ENCODE assay signal across 24 cellular contexts in genomic region chr9:125147401-125147951, GRCh38.
"Had no signal": no experiment of that assay in that cellular context is flagged by ENCODE, and none has a peak within 500 bp of the region (broad histone marks: within the 10 kb centered on the region; RNA-seq: fewer than 3 reads in every experiment).

No MANE protein-coding gene starts in this region.

- H3K27ac Mint-ChIP-seq: activated CD4-positive, alpha-beta T cell treated with anti-CD3 and anti-CD28 coated beads, Interleukin-2, amount 10 ng/mL, durations not matched to agents 24 days and 14 days; activated CD8-positive, alpha-beta T cell treated with anti-CD3 and anti-CD28 coated beads, Interleukin-2, amount 10 ng/mL, durations not matched to agents 7 days and 5 days; endodermal cell had no signal

- ATAC-seq: activated CD8-positive, alpha-beta T cell treated with anti-CD3 and anti-CD28 coated beads, Interleukin-2, amount 10 ng/mL, durations not matched to agents 7 days and 5 days; natural killer cell treated with Interleukin-12 subunit alpha and Interleukin-12 subunit beta and Interleukin-15 and Interleukin-18, amount 100 ng/mL, for 72 hours; pancreas; sciatic nerve had no signal

- H3K27ac ChIP-seq: colonic mucosa, left ventricle myocardium inferior, neutrophil, pancreas, thyroid gland, uterus had no signal

- H3K27me3 ChIP-seq: colonic mucosa, neutrophil, pancreas, thyroid gland, uterus had no signal

- FAIRE-seq: frontal cortex, kidney, pancreas had no signal

- H3K27me3 Mint-ChIP-seq: activated CD4-positive, alpha-beta T cell treated with anti-CD3 and anti-CD28 coated beads, Interleukin-2, amount 10 ng/mL, durations not matched to agents 24 days and 14 days; activated T-cell treated with anti-CD3 and anti-CD28 coated beads, Interleukin-2, amount 50 U/mL, for 24 hours; central memory CD8-positive, alpha-beta T cell; natural killer cell treated with Interleukin-12 subunit alpha and Interleukin-12 subunit beta and Interleukin-15 and Interleukin-18, amount 100 ng/mL, for 72 hours had no signal

- H3K4me1 ChIP-seq: colonic mucosa, uterus had no signal

- H3K4me3 Mint-ChIP-seq: activated CD4-positive, alpha-beta T cell treated with anti-CD3 and anti-CD28 coated beads, Interleukin-2, amount 10 ng/mL, durations not matched to agents 24 days and 14 days; activated CD8-positive, alpha-beta T cell treated with anti-CD3 and anti-CD28 coated beads, Interleukin-2, amount 10 ng/mL, durations not matched to agents 7 days and 5 days; activated T-cell treated with anti-CD3 and anti-CD28 coated beads, Interleukin-2, amount 50 U/mL, for 24 hours; central memory CD8-positive, alpha-beta T cell; endodermal cell; natural killer cell treated with Interleukin-12 subunit alpha and Interleukin-12 subunit beta and Interleukin-15 and Interleukin-18, amount 100 ng/mL, for 72 hours had no signal

- H3K4me3 ChIP-seq: colonic mucosa, left ventricle myocardium inferior, pancreas, thyroid gland, uterus had no signal

- H3K9me3 ChIP-seq: colonic mucosa, left ventricle myocardium inferior, neutrophil, pancreas, thyroid gland, uterus had no signal

- H3K9me3 Mint-ChIP-seq: activated CD4-positive, alpha-beta T cell treated with anti-CD3 and anti-CD28 coated beads, Interleukin-2, amount 10 ng/mL, durations not matched to agents 24 days and 14 days; activated T-cell treated with anti-CD3 and anti-CD28 coated beads, Interleukin-2, amount 50 U/mL, for 24 hours; central memory CD8-positive, alpha-beta T cell; endodermal cell; natural killer cell treated with Interleukin-12 subunit alpha and Interleukin-12 subunit beta and Interleukin-15 and Interleukin-18, amount 100 ng/mL, for 72 hours had no signal

- DNase-seq: activated CD4-positive, alpha-beta T cell treated with anti-CD3 and anti-CD28 coated beads, Interleukin-2, amount 10 ng/mL, durations not matched to agents 24 days and 14 days; activated CD4-positive, CD25-positive, alpha-beta regulatory T cell; activated CD8-positive, alpha-beta T cell treated with anti-CD3 and anti-CD28 coated beads, Interleukin-2, amount 10 ng/mL, durations not matched to agents 7 days and 5 days; activated effector memory CD4-positive, alpha-beta T cell treated with Interleukin-2 at 50 U/mL for 16 hours; activated naive CD4-positive, alpha-beta T cell treated with anti-CD3 and anti-CD28 coated beads, Interleukin-2, amount 50 U/mL, for 16 hours; activated T-cell treated with anti-CD3 and anti-CD28 coated beads, Interleukin-2, amount 50 U/mL, for 24 hours; aorta; colonic mucosa; endodermal cell; kidney; left ventricle myocardium inferior; mesenchymal stem cell; pancreas; stimulated activated CD4-positive, alpha-beta T cell treated with anti-CD3 and anti-CD28 coated beads, Interleukin-4, amount 100 ng/mL, for 4 hours; stimulated activated naive CD4-positive, alpha-beta T cell treated with Interleukin-2 at 50 U/mL for 16 hours; T-helper 1 cell; T1000; thyroid gland; uterus had no signal

- H3K36me3 ChIP-seq: uterus had no signal
